Comparison of ENCODE assay signal across 10 cellular contexts in the genomic region with DNA sequence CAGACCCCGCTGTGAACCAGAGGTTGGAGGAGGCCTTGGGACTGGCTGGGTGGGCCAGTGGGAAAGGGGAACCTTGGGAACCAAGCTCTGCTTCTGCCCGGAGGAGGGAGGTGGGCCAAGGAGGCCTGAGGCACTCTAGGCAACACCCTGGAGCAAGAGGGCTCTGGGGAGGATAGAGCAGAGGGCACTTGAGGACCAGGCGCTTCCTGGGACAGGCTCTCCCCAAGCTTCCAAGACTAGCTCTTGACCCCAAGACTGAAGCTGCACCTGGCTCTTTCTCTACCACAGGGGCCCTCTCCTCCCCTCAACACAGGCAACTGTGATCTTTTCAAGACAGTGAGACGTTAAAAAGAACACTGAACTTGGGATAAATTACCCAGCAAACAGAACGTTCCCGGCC. TPM values are rescaled to one million over a fixed set of nuclear protein-coding genes. Genes with fewer than 3 reads are reported as not detected.
DNase-seq lines count a peak whose midpoint lies in the region; TF ChIP-seq lines count a peak whose summit lies in the region.
"Had no signal": no experiment of that assay in that cellular context is flagged by ENCODE, and none has a peak within 500 bp of the region (broad histone marks: within the 10 kb centered on the region; RNA-seq: fewer than 3 reads in every experiment).

No MANE protein-coding gene starts in this region.

- H4K8ac ChIP-seq in trophoblast cell (ENCODE audit: low read depth, low read length), result peak overlapping the region; percentile 8

- 89% methylated on average over 6 of the region's 6 CpGs for WGBS in HUES64
- 82 to 83% methylated on average over 6 of the region's 6 CpGs for WGBS in ectodermal cell, 2 experiments
- no CpG with 5 or more reads among the region's 6 CpGs for WGBS in trophoblast cell (ENCODE audit: extremely low coverage, insufficient coverage, insufficient read length)

- H3K27ac ChIP-seq in HUES64 (ENCODE audit: low read depth, low read length), result peak overlapping the region; percentile 64
- H3K27ac ChIP-seq in ectodermal cell (ENCODE audit: insufficient read depth, low read depth, low read length, poor library complexity, severe bottlenecking), result peak overlapping the region; percentile 50
- peak overlapping the region; percentile 87 for H3K27ac ChIP-seq in trophoblast cell (ENCODE audit: low read depth, low read length)

- H2AFZ ChIP-seq in trophoblast cell (ENCODE audit: insufficient read depth, low read length, poor library complexity), result no peak overlapping the region

- no peak overlapping the region for H3K4me2 ChIP-seq in trophoblast cell (ENCODE audit: low read length)

- H3K9me3 Mint-ChIP-seq in Calu3 (ENCODE audit: low read depth, unreplicated experiment), result no peaks in the 10 kb centered on the region

- H3K9me3 ChIP-seq in HUES64 (ENCODE audit: insufficient read depth, low read depth, low read length), result no peaks in the 10 kb centered on the region
- no peaks in the 10 kb centered on the region for H3K9me3 ChIP-seq in ectodermal cell (ENCODE audit: control insufficient read depth, low read length)
- H3K9me3 ChIP-seq in trophoblast cell (ENCODE audit: insufficient read depth, low read depth, low read length), result peaks cover 2% of the 10 kb centered on the region
- H3K9me3 ChIP-seq: prostate gland had no signal

- no peak overlapping the region for H3K4me3 ChIP-seq in HUES64 (ENCODE audit: low read length)
- no peak overlapping the region for H3K4me3 ChIP-seq in ectodermal cell (ENCODE audit: insufficient read depth, low read depth, low read length)
- no peak overlapping the region for H3K4me3 ChIP-seq in trophoblast cell (ENCODE audit: low read depth, low read length)
- H3K4me3 ChIP-seq: prostate gland had no signal

- H4K91ac ChIP-seq in trophoblast cell (ENCODE audit: low read depth, low read length), result peak overlapping the region; percentile 9

- no peak overlapping the region for H3K9ac ChIP-seq in HUES64 (ENCODE audit: low read depth, low read length)
- H3K9ac ChIP-seq in trophoblast cell (ENCODE audit: low read length), result no peak overlapping the region

- BruUV-seq in Calu3 (replicated peaks; lab: Mats Ljungman, UMichigan), result no TSS peak

- H3K36me3 ChIP-seq in HUES64 (ENCODE audit: insufficient read depth, low read length) (peaks cover 98% of the 10 kb centered on the region), ectodermal cell (ENCODE audit: control insufficient read depth, insufficient read depth, low read length) (peaks cover 42% of the 10 kb centered on the region), trophoblast cell (ENCODE audit: control insufficient read depth in 1 of 2, insufficient read depth in 2 of 2, low read length in 2 of 2) (peaks cover 78 to 86% of the 10 kb centered on the region in 2 experiments)

- no peak for TF ChIP-seq CTCF in Calu3 (IDR thresholded peaks at IDR 0.05; ENCODE audit: unreplicated experiment)

- peak overlapping the region; percentile 33 for H2BK120ac ChIP-seq in trophoblast cell (ENCODE audit: insufficient read depth, low read length, poor library complexity)

- H3K27ac Mint-ChIP-seq in Calu3 (ENCODE audit: unreplicated experiment), result peak overlapping the region; percentile 67

- H3K27me3 ChIP-seq in HUES64 (ENCODE audit: insufficient read depth, low read length) (no peaks in the 10 kb centered on the region), ectodermal cell (ENCODE audit: control insufficient read depth, insufficient read depth, low read length, poor library complexity, severe bottlenecking) (no peaks in the 10 kb centered on the region), trophoblast cell (ENCODE audit: insufficient read depth, low read length) (no peaks in the 10 kb centered on the region)

- H2BK5ac ChIP-seq in trophoblast cell (ENCODE audit: low read depth, low read length, poor library complexity), result peak overlapping the region; percentile 4

- H4K12ac ChIP-seq in trophoblast cell (ENCODE audit: low read depth, low read length), result no peak overlapping the region

- H3K18ac ChIP-seq in trophoblast cell (ENCODE audit: low read length), result peak overlapping the region; percentile 4

- peaks cover 48% of the 10 kb centered on the region for H3K4me1 Mint-ChIP-seq in Calu3 (ENCODE audit: low read depth, unreplicated experiment)

- H3K4me1 ChIP-seq in HUES64 (ENCODE audit: insufficient read depth, low read length) (no peaks in the 10 kb centered on the region), ectodermal cell (ENCODE audit: control insufficient read depth, insufficient read depth, low read length) (peaks cover 2% of the 10 kb centered on the region), trophoblast cell (ENCODE audit: control insufficient read depth in 1 of 2, insufficient read depth in 2 of 2, low read length in 2 of 2) (peaks cover 30 to 32% of the 10 kb centered on the region in 2 experiments)

- peak overlapping the region; percentile 61 for H2BK12ac ChIP-seq in trophoblast cell (ENCODE audit: low read length)

- peak overlapping the region; percentile 22 for H3K14ac ChIP-seq in trophoblast cell (ENCODE audit: low read length)

- no peaks in the 10 kb centered on the region for H3K27me3 Mint-ChIP-seq in Calu3 (ENCODE audit: unreplicated experiment)

- intact Hi-C loops in Calu3 (cut with micrococcal nuclease; ENCODE audit: unreplicated experiment), result no loop called here

- H3K4ac ChIP-seq in trophoblast cell (ENCODE audit: low read depth, low read length), result peak overlapping the region; percentile 57

- H3K4me3 Mint-ChIP-seq in Calu3 (ENCODE audit: low read depth, unreplicated experiment), result no peak overlapping the region

- H3K36me3 Mint-ChIP-seq in Calu3 (ENCODE audit: insufficient read depth, unreplicated experiment), result peaks cover 86% of the 10 kb centered on the region

- CTCF ChIA-PET in Calu3 (lab: Charles Lee), result no interaction called here

- peak overlapping the region; percentile 45 for H2AK5ac ChIP-seq in trophoblast cell (ENCODE audit: low read length)

- peaks cover 17% of the 10 kb centered on the region for H3K79me1 ChIP-seq in trophoblast cell (ENCODE audit: low read length)

- no peak overlapping the region for H3K23ac ChIP-seq in trophoblast cell (ENCODE audit: low read length)

- DNase-seq in Calu3 (no peak), trophoblast cell (no peak), NCI-H2227 (lab: John Stamatoyannopoulos, UW; ENCODE audit: unreplicated experiment) (no peak), globus pallidus (ENCODE audit: low spot score) (no peak), midbrain (lab: John Stamatoyannopoulos, UW) (no peak)
- DNase-seq: NCI-H1417, NCI-H526 treated with DMSO at 0.1 percent for 48 hours had no signal

- H3K79me2 ChIP-seq in trophoblast cell (ENCODE audit: control insufficient read depth, insufficient read depth, low read length, poor library complexity), result peaks cover 3% of the 10 kb centered on the region

RNA-seq across cellular contexts. Expression of gene TKT, which starts 20.3 kb away (rescaled TPM):
- total RNA-seq in Calu3 (2022), result 391 and 446 TPM in 2 replicates
- 729 TPM for polyA plus RNA-seq in HUES64 (2013, experiment 1 of 2)
- 799 TPM for polyA plus RNA-seq in HUES64 (2013, experiment 2 of 2)
- polyA plus RNA-seq in ectodermal cell (2013, experiment 1 of 4), result 481 TPM
- 454 TPM for polyA plus RNA-seq in ectodermal cell (2013, experiment 2 of 4)
- 411 TPM for polyA plus RNA-seq in ectodermal cell (2013, experiment 3 of 4)
- polyA plus RNA-seq in ectodermal cell (2013, experiment 4 of 4), result 424 TPM
- 527 and 539 TPM in 2 replicates for polyA plus RNA-seq in trophoblast cell (2013)
